16 cellular contexts compared by ENCODE assay signal in genomic region chr5:176816043-176816745, GRCh38. TPM values are rescaled to one million over a fixed set of nuclear protein-coding genes. Genes with fewer than 3 reads are reported as not detected.
DNase-seq lines count a peak whose midpoint lies in the region; ATAC-seq lines count a peak whose summit lies in the region.
"Had no signal": no experiment of that assay in that cellular context is flagged by ENCODE, and none has a peak within 500 bp of the region (broad histone marks: within the 10 kb centered on the region; RNA-seq: fewer than 3 reads in every experiment).

No MANE protein-coding gene starts in this region.

- H3K4me1 Mint-ChIP-seq in natural killer cell treated with Interleukin-12 subunit alpha and Interleukin-12 subunit beta and Interleukin-15 and Interleukin-18, amount 100 ng/mL, for 72 hours (ENCODE audit: low read depth in 2 of 2): peaks cover 20 to 24% of the 10 kb centered on the region in 2 donors

- no peaks in the 10 kb centered on the region for H3K36me3 ChIP-seq in HAP-1 (replicated peaks)
- H3K36me3 ChIP-seq: heart right ventricle had no signal

- peaks cover 56 to 63% of the 10 kb centered on the region in 2 donors for H3K27me3 Mint-ChIP-seq in natural killer cell treated with Interleukin-12 subunit alpha and Interleukin-12 subunit beta and Interleukin-15 and Interleukin-18, amount 100 ng/mL, for 72 hours

- no peak overlapping the region for H3K27ac Mint-ChIP-seq in natural killer cell treated with Interleukin-12 subunit alpha and Interleukin-12 subunit beta and Interleukin-15 and Interleukin-18, amount 100 ng/mL, for 72 hours

- H3K4me1 ChIP-seq in HAP-1: no peaks in the 10 kb centered on the region; the same call in 1 of the 2 replicates

- ATAC-seq in natural killer cell treated with Interleukin-12 subunit alpha and Interleukin-12 subunit beta and Interleukin-15 and Interleukin-18, amount 100 ng/mL, for 72 hours: no peak
- ATAC-seq: A549, heart right ventricle, left ventricle myocardium superior had no signal

- H3K4me3 ChIP-seq in HAP-1: no peak overlapping the region
- H3K4me3 ChIP-seq: A549, heart right ventricle had no signal

- peaks cover 15% of the 10 kb centered on the region for H3K27me3 ChIP-seq in HAP-1 (ENCODE audit: low read depth)

- H3K4me3 Mint-ChIP-seq in natural killer cell treated with Interleukin-12 subunit alpha and Interleukin-12 subunit beta and Interleukin-15 and Interleukin-18, amount 100 ng/mL, for 72 hours: peak overlapping the region; percentile 48

- DNase-seq in NCI-H146 (lab: John Stamatoyannopoulos, UW) (peak; percentile 52), NCI-H146 treated with DMSO at 0.1 percent for 48 hours (lab: John Stamatoyannopoulos, UW; ENCODE audit: unreplicated experiment) (no peak), NCI-H1105 (lab: John Stamatoyannopoulos, UW) (peak; percentile 77), RPMI8226 (peak; percentile 96), HAP-1 (ENCODE audit: low spot score in 2 of 2) (no peak), H4 (ENCODE audit: low spot score) (no peak)
- no peak for DNase-seq in natural killer cell treated with Interleukin-12 subunit alpha and Interleukin-12 subunit beta and Interleukin-15 and Interleukin-18, amount 100 ng/mL, for 72 hours (ENCODE audit: low spot score)
- no peak for DNase-seq in activated CD4-positive, alpha-beta T cell treated with anti-CD3 and anti-CD28 coated beads, Interleukin-2, amount 50 U/mL, for 48 hours
- DNase-seq: activated CD4-positive, alpha-beta T cell treated with anti-CD3 and anti-CD28 coated beads for 48 hours; activated gamma-delta T cell; erythroblast; heart right ventricle; left ventricle myocardium superior; occipital lobe had no signal

- H3K9me3 ChIP-seq in HAP-1: no peaks in the 10 kb centered on the region
- H3K9me3 ChIP-seq: A549, heart right ventricle had no signal

- in situ Hi-C loops in HAP-1 (cut with MboI; ENCODE audit: low sequenced_read_pairs): no loop called here

- H3K9me3 Mint-ChIP-seq in natural killer cell treated with Interleukin-12 subunit alpha and Interleukin-12 subunit beta and Interleukin-15 and Interleukin-18, amount 100 ng/mL, for 72 hours: no peaks in the 10 kb centered on the region

- no peaks in the 10 kb centered on the region for H3K36me3 Mint-ChIP-seq in natural killer cell treated with Interleukin-12 subunit alpha and Interleukin-12 subunit beta and Interleukin-15 and Interleukin-18, amount 100 ng/mL, for 72 hours

RNA-seq across cellular contexts. Expression of gene UNC5A, which starts 5.8 kb away (rescaled TPM):
- not detected for total RNA-seq in natural killer cell treated with Interleukin-12 subunit alpha and Interleukin-12 subunit beta and Interleukin-15 and Interleukin-18, amount 100 ng/mL, for 72 hours
- 0.56 and 1.6 TPM in 2 replicates for total RNA-seq in H4 (2014; rRNA removed; shearing (Covaris generic))
- total RNA-seq: ureter had no signal

Comparison
In these comparisons a context has a peak if more than half of its experiments do, and no peak if none do; other contexts are left out.
1. DNase-seq: peak in NCI-H146 (single experiment), NCI-H1105 (single experiment) and RPMI8226 (single experiment); none in NCI-H146 treated with DMSO at 0.1 percent for 48 hours (single experiment), natural killer cell treated with Interleukin-12 subunit alpha and Interleukin-12 subunit beta and Interleukin-15 and Interleukin-18, amount 100 ng/mL, for 72 hours (single experiment), HAP-1 (0 of 2), H4 (single experiment) and activated CD4-positive, alpha-beta T cell treated with anti-CD3 and anti-CD28 coated beads, Interleukin-2, amount 50 U/mL, for 48 hours (0 of 2).